1 cellular context compared by ENCODE assay signal in genomic region chr2:20350753-20351554, GRCh38.
A peak's percentile ranks its signal among the peaks of the same experiment; 100 is the strongest.
TF ChIP-seq lines count a peak whose summit lies in the region.

Gene PUM2, minus strand, starts transcription at chr2:20350844. Its CDS starts 23,484 bp downstream, at chr2:20327360.

TF ChIP-seq in HepG2, 621 proteins besides CTCF, POLR2A, EP300 and RAD21 (continued from another document and continues in another):
- peak; percentile 97 for TF ChIP-seq NFAT5 (CRISPR knock-in tag; IDR thresholded peaks at IDR 0.05)
- peak; percentile 50; the same call in 1 of the 2 replicates for TF ChIP-seq SIX1 (CRISPR knock-in tag; IDR thresholded peaks at IDR 0.05; ENCODE audit: borderline replicate concordance)
- 0 out of 2 replicates have a peak, but pooled peaks have one; percentile 30 for TF ChIP-seq ZNF615 (CRISPR knock-in tag; IDR thresholded peaks at IDR 0.05; ENCODE audit: borderline replicate concordance)
- peak; percentile 94 for TF ChIP-seq ZC3H13 (CRISPR knock-in tag; IDR thresholded peaks at IDR 0.05)
- TF ChIP-seq AKNA (CRISPR knock-in tag; IDR thresholded peaks at IDR 0.05; ENCODE audit: borderline replicate concordance), result peak; percentile 83; the same call in 1 of the 2 replicates
- peak; percentile 61; the same call in 1 of the 2 replicates for TF ChIP-seq FOXJ3 (CRISPR knock-in tag; IDR thresholded peaks at IDR 0.05; ENCODE audit: borderline replicate concordance)
- peak; percentile 99 for TF ChIP-seq ZFP90 (CRISPR knock-in tag; IDR thresholded peaks at IDR 0.05; ENCODE audit: borderline replicate concordance)
- TF ChIP-seq KLF12 (CRISPR knock-in tag; IDR thresholded peaks at IDR 0.05; ENCODE audit: borderline replicate concordance), result peak; percentile 48; the same call in 1 of the 2 replicates
- TF ChIP-seq GZF1 (CRISPR knock-in tag; IDR thresholded peaks at IDR 0.05), result peak; percentile 87; the same call in 1 of the 2 replicates
- TF ChIP-seq TBX2 (CRISPR knock-in tag; IDR thresholded peaks at IDR 0.05; ENCODE audit: borderline replicate concordance), result peak; percentile 96
- peak; percentile 76 for TF ChIP-seq ZNF574 (CRISPR knock-in tag; IDR thresholded peaks at IDR 0.05)
- TF ChIP-seq ZBTB40 (IDR thresholded peaks at IDR 0.05), result no peak
- peak; percentile 85 for TF ChIP-seq ZBTB40 (CRISPR knock-in tag; IDR thresholded peaks at IDR 0.05)
- peak; percentile 77 for TF ChIP-seq PTBP1 (IDR thresholded peaks at IDR 0.05; ENCODE audit: low read depth, low read length, poor library complexity, severe bottlenecking)
- peak; percentile 79; the same call in 1 of the 2 replicates for TF ChIP-seq SKIL (CRISPR knock-in tag; IDR thresholded peaks at IDR 0.05; ENCODE audit: borderline replicate concordance)
- peak; percentile 90 for TF ChIP-seq ZBTB42 (CRISPR knock-in tag; IDR thresholded peaks at IDR 0.05)
- TF ChIP-seq HNF1B (CRISPR knock-in tag; IDR thresholded peaks at IDR 0.05), result no peak; the same call in 1 of the 2 replicates
- no peak for TF ChIP-seq STAT5B (CRISPR knock-in tag; IDR thresholded peaks at IDR 0.05)
